Comparison of ENCODE assay signal across 26 cellular contexts in genomic region chr1:101175886-101176285, GRCh38.
A peak's percentile ranks its signal among the peaks of the same experiment; 100 is the strongest.
DNase-seq lines count a peak whose midpoint lies in the region; ATAC-seq and TF ChIP-seq lines count a peak whose summit lies in the region.
"Had no signal": no experiment of that assay in that cellular context is flagged by ENCODE, and none has a peak within 500 bp of the region (broad histone marks: within the 10 kb centered on the region; RNA-seq: fewer than 3 reads in every experiment).

No MANE protein-coding gene starts in this region.

- H3K4me3 ChIP-seq in OCI-LY7 (ENCODE audit: low read depth, low read length, poor library complexity, severe bottlenecking): no peak overlapping the region
- H3K4me3 ChIP-seq in adipocyte (ENCODE audit: low read length): no peak overlapping the region
- no peak overlapping the region for H3K4me3 ChIP-seq in smooth muscle cell
- H3K4me3 ChIP-seq: esophagus muscularis mucosa, gastroesophageal sphincter, lung, stomach, tibial nerve had no signal

- H3K4me2 ChIP-seq in OCI-LY7 (ENCODE audit: low read length) (no peak overlapping the region), smooth muscle cell (peak overlapping the region; percentile 35)
- H3K4me2 ChIP-seq: KMS-11 had no signal

- H3K27me3 ChIP-seq in adipocyte (replicated peaks; ENCODE audit: control insufficient read depth, insufficient read depth, low read length) (no peaks in the 10 kb centered on the region), smooth muscle cell (ENCODE audit: low read depth) (no peaks in the 10 kb centered on the region)
- H3K27me3 ChIP-seq: esophagus muscularis mucosa, gastroesophageal sphincter, neutrophil, stomach, tibial nerve had no signal

- POLR2A ChIA-PET in OCI-LY7 (lab: Charles Lee): interaction anchor here (0.7 kb wide), 1 partner anchor 12 kb away, joined by 3 read pairs; no protein-coding TSS in a partner anchor

- no peak overlapping the region for H3K27ac ChIP-seq in OCI-LY7 (ENCODE audit: low read depth, low read length, poor library complexity, severe bottlenecking)
- H3K27ac ChIP-seq in smooth muscle cell (ENCODE audit: low read depth): peak overlapping the region; percentile 63
- H3K27ac ChIP-seq: esophagus muscularis mucosa, gastroesophageal sphincter, KMS-11, neutrophil, stomach, tibial nerve had no signal

- H3K9ac ChIP-seq in adipocyte (ENCODE audit: low read length) (peak overlapping the region; percentile 5), smooth muscle cell (ENCODE audit: low read depth) (no peak overlapping the region)
- H3K9ac ChIP-seq: KMS-11 had no signal

- peaks cover 10% of the 10 kb centered on the region for H3K4me1 ChIP-seq in OCI-LY7 (ENCODE audit: insufficient read depth, low read length, poor library complexity, severe bottlenecking)
- H3K4me1 ChIP-seq in adipocyte (ENCODE audit: control insufficient read depth, insufficient read depth, low read length): peaks cover 10% of the 10 kb centered on the region
- no peaks in the 10 kb centered on the region for H3K4me1 ChIP-seq in smooth muscle cell (ENCODE audit: low read depth)
- H3K4me1 ChIP-seq: esophagus muscularis mucosa, gastroesophageal sphincter, stomach had no signal

- H3K9me3 Mint-ChIP-seq in stimulated activated naive CD8-positive, alpha-beta T cell treated with anti-CD3 and anti-CD28 coated beads, Interleukin-15, Interleukin-2, amounts not matched to agents 100 ng/mL and 50 ng/mL, for 24 hours: peaks cover 8% of the 10 kb centered on the region
- H3K9me3 Mint-ChIP-seq in stimulated activated naive CD8-positive, alpha-beta T cell treated with anti-CD3 and anti-CD28 coated beads, Interleukin-15, amount 100 ng/mL, for 72 hours: peaks cover 0 to 8% of the 10 kb centered on the region in 2 donors
- H3K9me3 Mint-ChIP-seq in type B pancreatic cell: no peaks in the 10 kb centered on the region
- H3K9me3 Mint-ChIP-seq: CD8-positive, alpha-beta memory T cell had no signal

- peak overlapping the region; percentile 66 for H3K27ac Mint-ChIP-seq in stimulated activated naive CD8-positive, alpha-beta T cell treated with anti-CD3 and anti-CD28 coated beads, Interleukin-15, Interleukin-2, amounts not matched to agents 100 ng/mL and 50 ng/mL, for 24 hours
- H3K27ac Mint-ChIP-seq in stimulated activated naive CD8-positive, alpha-beta T cell treated with anti-CD3 and anti-CD28 coated beads, Interleukin-15, amount 100 ng/mL, for 72 hours: no peak overlapping the region
- H3K27ac Mint-ChIP-seq in type B pancreatic cell: no peak overlapping the region

- no peak overlapping the region for H3K4me3 Mint-ChIP-seq in stimulated activated naive CD8-positive, alpha-beta T cell treated with anti-CD3 and anti-CD28 coated beads, Interleukin-15, Interleukin-2, amounts not matched to agents 100 ng/mL and 50 ng/mL, for 24 hours
- no peak overlapping the region for H3K4me3 Mint-ChIP-seq in stimulated activated naive CD8-positive, alpha-beta T cell treated with anti-CD3 and anti-CD28 coated beads, Interleukin-15, amount 100 ng/mL, for 72 hours
- H3K4me3 Mint-ChIP-seq in type B pancreatic cell: no peak overlapping the region
- H3K4me3 Mint-ChIP-seq: CD8-positive, alpha-beta memory T cell had no signal

- no peaks in the 10 kb centered on the region for H3K9me2 ChIP-seq in OCI-LY7 (ENCODE audit: insufficient read depth, low read length)

- intact Hi-C loops in OCI-LY7 (cut with micrococcal nuclease; ENCODE audit: unreplicated experiment): no loop called here

- no peak for DNase-seq in stimulated activated naive CD8-positive, alpha-beta T cell treated with anti-CD3 and anti-CD28 coated beads, Interleukin-15, amount 100 ng/mL, for 72 hours
- DNase-seq in OCI-LY7 (ENCODE audit: low spot score) (no peak), adipocyte (ENCODE audit: low read depth) (peak; percentile 15), smooth muscle cell (lab: John Stamatoyannopoulos, UW; ENCODE audit: unreplicated experiment) (no peak), type B pancreatic cell (ENCODE audit: extremely low spot score, unreplicated experiment) (no peak), GF-D8 (lab: John Stamatoyannopoulos, UW) (no peak)
- DNase-seq in stimulated activated CD4-positive, alpha-beta T cell treated with anti-CD3 and anti-CD28 coated beads, Interleukin-4, amount 100 ng/mL, for 24 hours: no peak
- DNase-seq: activated CD4-positive, alpha-beta T cell treated with anti-CD3 and anti-CD28 coated beads for 48 hours; activated naive CD4-positive, alpha-beta T cell; CD8-positive, alpha-beta memory T cell; DMS53; islet precursor cell; MV-4-11; NCI-H1694; NCI-H69; SHP77; stimulated activated CD4-positive, alpha-beta T cell treated with anti-CD3 and anti-CD28 coated beads, Interleukin-4, amount 100 ng/mL, for 4 hours; stomach; T-helper 1 cell had no signal

- peaks cover 4% of the 10 kb centered on the region for H3K36me3 Mint-ChIP-seq in stimulated activated naive CD8-positive, alpha-beta T cell treated with anti-CD3 and anti-CD28 coated beads, Interleukin-15, Interleukin-2, amounts not matched to agents 100 ng/mL and 50 ng/mL, for 24 hours (ENCODE audit: low read depth)
- H3K36me3 Mint-ChIP-seq in type B pancreatic cell: no peaks in the 10 kb centered on the region
- H3K36me3 Mint-ChIP-seq: CD8-positive, alpha-beta memory T cell had no signal

- CTCF ChIA-PET in OCI-LY7 (lab: Charles Lee; ENCODE audit: unreplicated experiment): no interaction called here

- peak overlapping the region; percentile 40; the same call in 1 of the 2 replicates for H2AFZ ChIP-seq in OCI-LY7 (ENCODE audit: low read length)
- no peak overlapping the region for H2AFZ ChIP-seq in smooth muscle cell (ENCODE audit: low read depth)

- H3K79me2 ChIP-seq in OCI-LY7 (ENCODE audit: insufficient read depth, low read depth, low read length) (no peaks in the 10 kb centered on the region), smooth muscle cell (ENCODE audit: low read depth) (no peaks in the 10 kb centered on the region)

- TF ChIP-seq CTCF in OCI-LY7 (conservative IDR thresholded peaks at IDR 0.05; ENCODE audit: low read length): no peak
- TF ChIP-seq CTCF in smooth muscle cell (IDR thresholded peaks at IDR 0.05; ENCODE audit: borderline replicate concordance, insufficient read depth, poor library complexity, severe bottlenecking): no peak
- TF ChIP-seq CTCF in type B pancreatic cell (conservative IDR thresholded peaks at IDR 0.05): no peak

- no peak for ATAC-seq in stimulated activated naive CD8-positive, alpha-beta T cell treated with anti-CD3 and anti-CD28 coated beads, Interleukin-15, amount 100 ng/mL, for 72 hours
- ATAC-seq: gastroesophageal sphincter had no signal

- H3K27me3 Mint-ChIP-seq in stimulated activated naive CD8-positive, alpha-beta T cell treated with anti-CD3 and anti-CD28 coated beads, Interleukin-15, Interleukin-2, amounts not matched to agents 100 ng/mL and 50 ng/mL, for 24 hours: no peaks in the 10 kb centered on the region
- no peaks in the 10 kb centered on the region for H3K27me3 Mint-ChIP-seq in stimulated activated naive CD8-positive, alpha-beta T cell treated with anti-CD3 and anti-CD28 coated beads, Interleukin-15, amount 100 ng/mL, for 72 hours
- no peaks in the 10 kb centered on the region for H3K27me3 Mint-ChIP-seq in type B pancreatic cell
- H3K27me3 Mint-ChIP-seq: CD8-positive, alpha-beta memory T cell had no signal

- no peaks in the 10 kb centered on the region for H4K20me1 ChIP-seq in OCI-LY7 (ENCODE audit: insufficient read depth, low read length)
- H4K20me1 ChIP-seq in smooth muscle cell (ENCODE audit: low read depth): no peaks in the 10 kb centered on the region

- no peaks in the 10 kb centered on the region for H3F3A ChIP-seq in smooth muscle cell (ENCODE audit: low read depth)

- peaks cover 76% of the 10 kb centered on the region for H3K4me1 Mint-ChIP-seq in stimulated activated naive CD8-positive, alpha-beta T cell treated with anti-CD3 and anti-CD28 coated beads, Interleukin-15, Interleukin-2, amounts not matched to agents 100 ng/mL and 50 ng/mL, for 24 hours (ENCODE audit: low read depth)
- peaks cover 70% of the 10 kb centered on the region for H3K4me1 Mint-ChIP-seq in stimulated activated naive CD8-positive, alpha-beta T cell treated with anti-CD3 and anti-CD28 coated beads, Interleukin-15, amount 100 ng/mL, for 72 hours
- no peaks in the 10 kb centered on the region for H3K4me1 Mint-ChIP-seq in type B pancreatic cell (ENCODE audit: unreplicated experiment)

- no peaks in the 10 kb centered on the region for H3K36me3 ChIP-seq in OCI-LY7 (ENCODE audit: insufficient read depth, low read length)
- H3K36me3 ChIP-seq in adipocyte (ENCODE audit: control insufficient read depth, insufficient read depth, low read length, severe bottlenecking): no peaks in the 10 kb centered on the region
- H3K36me3 ChIP-seq in smooth muscle cell (ENCODE audit: low read depth): no peaks in the 10 kb centered on the region
- H3K36me3 ChIP-seq: esophagus muscularis mucosa, gastroesophageal sphincter, neutrophil, stomach, tibial nerve had no signal

- H3K9me3 ChIP-seq in OCI-LY7 (ENCODE audit: low read length): no peaks in the 10 kb centered on the region
- H3K9me3 ChIP-seq in adipocyte (ENCODE audit: control insufficient read depth, low read length): no peaks in the 10 kb centered on the region
- no peaks in the 10 kb centered on the region for H3K9me3 ChIP-seq in smooth muscle cell (replicated peaks; ENCODE audit: low read depth)
- H3K9me3 ChIP-seq: esophagus muscularis mucosa, gastroesophageal sphincter, neutrophil, stomach, tibial nerve had no signal

- BruUV-seq in OCI-LY7 (replicated peaks; lab: Mats Ljungman, UMichigan): no TSS peak

- 94% methylated on average over 1 of the region's 1 CpG for WGBS in smooth muscle cell (ENCODE audit: low lambda C conversion rate)
